ENCODE assay signal across 7 cellular contexts in genomic region chr22:46537946-46538815, GRCh38. TPM values are rescaled to one million over a fixed set of nuclear protein-coding genes. Genes with fewer than 3 reads are reported as not detected.
DNase-seq lines count a peak whose midpoint lies in the region; ATAC-seq and TF ChIP-seq lines count a peak whose summit lies in the region.

No MANE protein-coding gene starts in this region.

- H2AFZ ChIP-seq in HCT116 (ENCODE audit: low read depth, low read length, poor library complexity, severe bottlenecking): peak overlapping the region; percentile 15

- H3K27ac ChIP-seq in HCT116 (ENCODE audit: low read depth, low read length): peak overlapping the region; percentile 70

- POLR2A ChIA-PET in HCT116 (lab: Charles Lee): interaction anchor here (0.6 kb wide), 1 partner anchor 34 kb away, joined by 4 read pairs; no protein-coding TSS in a partner anchor

- H3K4me2 ChIP-seq in HCT116 (ENCODE audit: low read length) (peak overlapping the region; percentile 91), skeletal muscle satellite cell (ENCODE audit: low read length) (peak overlapping the region; percentile 79)

- TF ChIP-seq CTCF in HCT116 (IDR thresholded peaks at IDR 0.05 in 2 of 3, conservative IDR thresholded peaks at IDR 0.05 in 1 of 3; ENCODE audit: borderline replicate concordance in 1 of 3, insufficient read depth in 1 of 3, low read depth in 2 of 3, low read length in 2 of 3): peak; percentile 44 to 52 (median 46); a peak in 5 of 6 replicates

- DNase-seq in HCT116 (ENCODE audit: low read depth, low spot score): no peak
- peak; percentile 71 for DNase-seq in SW480 (ENCODE audit: low spot score)
- DNase-seq in left cardiac atrium: no peak
- DNase-seq in activated CD8-positive, alpha-beta memory T cell treated with anti-CD3 and anti-CD28 coated beads, Interleukin-2, amount 50 U/mL, for 4 hours: no peak

- peak overlapping the region; percentile 57 to 64 for H3K4me3 ChIP-seq in HCT116 (replicated peaks in 1 of 2; ENCODE audit: low read depth in 1 of 2, low read length in 2 of 2)
- peak overlapping the region; percentile 32 for H3K4me3 ChIP-seq in skeletal muscle satellite cell (ENCODE audit: low read length)

- TF ChIP-seq RAD21 in HCT116 (IDR thresholded peaks at IDR 0.05; ENCODE audit: low read depth): peak; percentile 63; the same call in 1 of the 2 replicates

- no peak for TF ChIP-seq POLR2A in HCT116 (IDR thresholded peaks at IDR 0.05; ENCODE audit: borderline replicate concordance, extremely low read depth, insufficient read depth, insufficient read length)

- intact Hi-C loops in HCT116 (cut with micrococcal nuclease): loop anchor here (1.0 to 10.0 kb wide), 2 partner anchors 83 to 171 kb away; no protein-coding TSS in a partner anchor
- intact Hi-C loops in left cardiac atrium (cut with DNase I): no loop called here

- RAD21 ChIA-PET in HCT116 (lab: Charles Lee; ENCODE audit: low non-redundant PET in 1 of 2, low total read pairs in 2 of 2, uncharacterized antibody in 2 of 2, unreplicated experiment in 2 of 2): interaction anchor here (1.0 to 1.2 kb wide), 2 partner anchors 170 kb away, joined by 6 to 7 read pairs; no protein-coding TSS in a partner anchor

- H3K9ac ChIP-seq in HCT116 (ENCODE audit: low read length): peak overlapping the region; percentile 48
- H3K9ac ChIP-seq in skeletal muscle satellite cell (ENCODE audit: low read depth, low read length): no peak overlapping the region

- ATAC-seq in HCT116: peak; percentile 29
- ATAC-seq in left cardiac atrium: peak; percentile 28 to 29
- ATAC-seq in HG03432 (IDR thresholded peaks at IDR 0.05; ENCODE audit: unreplicated experiment): no peak
- no peak for ATAC-seq in HG03196 (IDR thresholded peaks at IDR 0.05; ENCODE audit: unreplicated experiment)

- CTCF ChIA-PET in HCT116 (lab: Charles Lee): interaction anchor here (1.3 to 8.3 kb wide), 2 partner anchors 169 to 183 kb away, joined by 5 to 146 read pairs; no protein-coding TSS in a partner anchor

- H3K36me3 ChIP-seq in HCT116 (ENCODE audit: control insufficient read depth in 1 of 2, insufficient read depth in 2 of 2, low read length in 2 of 2) (no peaks in the 10 kb centered on the region), skeletal muscle satellite cell (ENCODE audit: insufficient read depth, low read length) (no peaks in the 10 kb centered on the region)

- BruUV-seq in HCT116 (replicated peaks; lab: Mats Ljungman, UMichigan): no TSS peak

- peaks cover 3% of the 10 kb centered on the region; the same call in 1 of the 2 replicates for H3K79me2 ChIP-seq in HCT116 (ENCODE audit: insufficient read depth, low read length)

- no peaks in the 10 kb centered on the region for H3K27me3 ChIP-seq in HCT116 (ENCODE audit: insufficient read depth, low read length)
- peaks cover 43% of the 10 kb centered on the region for H3K27me3 ChIP-seq in skeletal muscle satellite cell (ENCODE audit: control insufficient read depth, insufficient read depth, low read length)

- H3K4me1 ChIP-seq in HCT116 (ENCODE audit: control insufficient read depth in 1 of 2, insufficient read depth in 2 of 2, low read length in 2 of 2) (peaks cover 10 to 23% of the 10 kb centered on the region in 2 experiments), skeletal muscle satellite cell (ENCODE audit: control insufficient read depth, insufficient read depth, low read length) (peaks cover 9% of the 10 kb centered on the region)

- H4K20me1 ChIP-seq in HCT116 (ENCODE audit: insufficient read depth): no peaks in the 10 kb centered on the region

- H3K9me3 ChIP-seq in HCT116 (ENCODE audit: control insufficient read depth in 1 of 2, insufficient read depth in 1 of 2, low read depth in 1 of 2, low read length in 2 of 2) (peaks cover 0 to 14% of the 10 kb centered on the region in 2 experiments; a peak in 1 of 4 replicates), skeletal muscle satellite cell (replicated peaks; ENCODE audit: low read length) (no peaks in the 10 kb centered on the region)

- no peaks in the 10 kb centered on the region for H3K9me2 ChIP-seq in HCT116 (ENCODE audit: insufficient read depth)

TF ChIP-seq in HCT116, 20 proteins besides CTCF, POLR2A, EP300 and RAD21:
- no peak for TF ChIP-seq ZNF274 (IDR thresholded peaks at IDR 0.05; ENCODE audit: low read depth, low read length)
- TF ChIP-seq, protein P1, sequence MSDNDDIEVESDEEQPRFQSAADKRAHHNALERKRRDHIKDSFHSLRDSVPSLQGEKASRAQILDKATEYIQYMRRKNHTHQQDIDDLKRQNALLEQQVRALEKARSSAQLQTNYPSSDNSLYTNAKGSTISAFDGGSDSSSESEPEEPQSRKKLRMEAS (IDR thresholded peaks at IDR 0.05): peak; percentile 35; the same call in 1 of the 2 replicates
- no peak for TF ChIP-seq EZH2 (IDR thresholded peaks at IDR 0.05)
- 0 out of 2 replicates have a peak, but pooled peaks have one; percentile 31 for TF ChIP-seq CBX3 (IDR thresholded peaks at IDR 0.05; ENCODE audit: low read depth)
- no peak for TF ChIP-seq POLR2AphosphoS5 (IDR thresholded peaks at IDR 0.05; ENCODE audit: low read depth, low read length)
- no peak for TF ChIP-seq ATF3 (IDR thresholded peaks at IDR 0.05)
- TF ChIP-seq, protein P2, sequence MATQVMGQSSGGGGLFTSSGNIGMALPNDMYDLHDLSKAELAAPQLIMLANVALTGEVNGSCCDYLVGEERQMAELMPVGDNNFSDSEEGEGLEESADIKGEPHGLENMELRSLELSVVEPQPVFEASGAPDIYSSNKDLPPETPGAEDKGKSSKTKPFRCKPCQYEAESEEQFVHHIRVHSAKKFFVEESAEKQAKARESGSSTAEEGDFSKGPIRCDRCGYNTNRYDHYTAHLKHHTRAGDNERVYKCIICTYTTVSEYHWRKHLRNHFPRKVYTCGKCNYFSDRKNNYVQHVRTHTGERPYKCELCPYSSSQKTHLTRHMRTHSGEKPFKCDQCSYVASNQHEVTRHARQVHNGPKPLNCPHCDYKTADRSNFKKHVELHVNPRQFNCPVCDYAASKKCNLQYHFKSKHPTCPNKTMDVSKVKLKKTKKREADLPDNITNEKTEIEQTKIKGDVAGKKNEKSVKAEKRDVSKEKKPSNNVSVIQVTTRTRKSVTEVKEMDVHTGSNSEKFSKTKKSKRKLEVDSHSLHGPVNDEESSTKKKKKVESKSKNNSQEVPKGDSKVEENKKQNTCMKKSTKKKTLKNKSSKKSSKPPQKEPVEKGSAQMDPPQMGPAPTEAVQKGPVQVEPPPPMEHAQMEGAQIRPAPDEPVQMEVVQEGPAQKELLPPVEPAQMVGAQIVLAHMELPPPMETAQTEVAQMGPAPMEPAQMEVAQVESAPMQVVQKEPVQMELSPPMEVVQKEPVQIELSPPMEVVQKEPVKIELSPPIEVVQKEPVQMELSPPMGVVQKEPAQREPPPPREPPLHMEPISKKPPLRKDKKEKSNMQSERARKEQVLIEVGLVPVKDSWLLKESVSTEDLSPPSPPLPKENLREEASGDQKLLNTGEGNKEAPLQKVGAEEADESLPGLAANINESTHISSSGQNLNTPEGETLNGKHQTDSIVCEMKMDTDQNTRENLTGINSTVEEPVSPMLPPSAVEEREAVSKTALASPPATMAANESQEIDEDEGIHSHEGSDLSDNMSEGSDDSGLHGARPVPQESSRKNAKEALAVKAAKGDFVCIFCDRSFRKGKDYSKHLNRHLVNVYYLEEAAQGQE (IDR thresholded peaks at IDR 0.05; ENCODE audit: low read depth): no peak
- TF ChIP-seq SRF (IDR thresholded peaks at IDR 0.05; ENCODE audit: low read depth): no peak
- peak; percentile 38; the same call in 1 of the 2 replicates for TF ChIP-seq SIN3A (IDR thresholded peaks at IDR 0.05; ENCODE audit: low read depth)
- no peak for TF ChIP-seq SP1 (IDR thresholded peaks at IDR 0.05; ENCODE audit: low read depth)
- TF ChIP-seq TCF7L2 (IDR thresholded peaks at IDR 0.05; ENCODE audit: borderline replicate concordance, extremely low read depth, insufficient read depth, insufficient read length): no peak
- TF ChIP-seq FOSL1 (IDR thresholded peaks at IDR 0.05; ENCODE audit: low read depth): no peak
- TF ChIP-seq CEBPB (IDR thresholded peaks at IDR 0.05; ENCODE audit: low read depth): no peak
- no peak for TF ChIP-seq ELF1 (IDR thresholded peaks at IDR 0.05; ENCODE audit: borderline replicate concordance, low read depth)
- TF ChIP-seq JUND (IDR thresholded peaks at IDR 0.05): no peak
- TF ChIP-seq ZFX (IDR thresholded peaks at IDR 0.05): no peak
- TF ChIP-seq ZBTB33 (IDR thresholded peaks at IDR 0.05; ENCODE audit: extremely low read depth, insufficient replicate concordance, low read length): no peak
- no peak for TF ChIP-seq YY1 (IDR thresholded peaks at IDR 0.05; ENCODE audit: extremely low read depth, insufficient replicate concordance, low read depth, low read length)
- TF ChIP-seq EZH2phosphoT487 (IDR thresholded peaks at IDR 0.05; ENCODE audit: borderline replicate concordance): no peak
- no peak for TF ChIP-seq EGR1 (IDR thresholded peaks at IDR 0.05; ENCODE audit: low read depth)

RNA-seq across cellular contexts. Expression of gene CELSR1, which starts 0.8 kb away (rescaled TPM):
- total RNA-seq in HCT116 (2021; ENCODE audit: unreplicated experiment) (19.6 TPM), left cardiac atrium (1 to 10 TPM; 6.5 to 8.1 TPM)
- polyA plus RNA-seq in HCT116 (2012): 21.9 and 26.8 TPM in 2 replicates
- under 0.01 and 0.25 TPM in 2 replicates for total RNA-seq in skeletal muscle satellite cell (2012; rRNA removed)

Comparison
In these comparisons a context has a peak if more than half of its experiments do, and no peak if none do; other contexts are left out.
1. ATAC-seq: peak in HCT116 (single experiment) and left cardiac atrium (2 of 2); none in HG03432 (single experiment) and HG03196 (single experiment).